In the genomic region with DNA sequence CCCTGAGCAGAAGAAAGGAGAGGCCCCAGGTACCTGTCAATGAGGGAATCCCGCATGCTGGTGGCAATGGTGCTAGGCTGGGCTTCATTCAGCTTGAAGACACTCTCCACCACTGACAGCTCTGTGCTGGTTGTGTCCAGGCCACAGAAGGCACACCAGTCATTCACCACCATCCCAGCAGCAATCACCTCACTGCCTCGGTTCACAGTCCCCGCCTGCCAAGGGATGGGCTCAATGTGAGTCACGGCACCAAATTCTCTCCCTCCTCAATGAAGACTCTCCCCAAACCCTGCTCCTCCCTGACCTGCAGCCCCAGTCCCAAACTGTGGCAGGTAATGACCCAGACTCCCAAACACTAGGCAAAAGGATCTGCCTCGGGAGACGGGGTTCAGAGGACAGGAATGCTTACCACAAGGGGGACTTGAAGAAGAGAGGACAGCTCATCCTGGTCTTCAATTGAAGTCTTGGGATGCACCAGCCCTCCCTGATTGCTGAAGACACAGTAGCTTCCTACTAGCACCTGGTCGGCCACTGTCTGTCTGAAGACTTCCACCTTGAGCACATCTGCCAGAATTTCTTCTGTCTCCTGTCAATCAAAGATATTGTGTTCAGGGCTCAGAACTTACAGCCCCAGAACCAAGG, we compare ENCODE assay signal across 16 cellular contexts. TPM values are rescaled to one million over a fixed set of nuclear protein-coding genes. Genes with fewer than 3 reads are reported as not detected.
DNase-seq lines count a peak whose midpoint lies in the region; ATAC-seq and TF ChIP-seq lines count a peak whose summit lies in the region.
"Had no signal": no experiment of that assay in that cellular context is flagged by ENCODE, and none has a peak within 500 bp of the region (broad histone marks: within the 10 kb centered on the region; RNA-seq: fewer than 3 reads in every experiment).

No MANE protein-coding gene starts in this region.

- no peaks in the 10 kb centered on the region for H3K9me3 Mint-ChIP-seq in MCF 10A (ENCODE audit: unreplicated experiment)
- no peaks in the 10 kb centered on the region for H3K9me3 Mint-ChIP-seq in activated T-helper 1 cell treated with anti-CD3 and anti-CD28 coated beads, Interleukin-12 subunit alpha, Interleukin-12 subunit beta, Interleukin-2, Interleukin-4 antibody, amounts not matched to agents 30 ng/mL and 10 ng/mL and 1 ng/mL, durations not matched to agents 14 hours and 24 hours and 36 hours
- H3K9me3 Mint-ChIP-seq: H9 had no signal

- ATAC-seq in foreskin keratinocyte (peak; percentile 44), GM21529 (IDR thresholded peaks at IDR 0.05; ENCODE audit: unreplicated experiment) (no peak)

- intact Hi-C loops in MCF 10A (cut with micrococcal nuclease), result no loop called here
- intact Hi-C loops in breast epithelium (cut with DNase I; ENCODE audit: low total_unique reads), result loop anchor here (10.0 kb wide), 1 partner anchor 135 kb away; a partner anchor contains a TSS
- intact Hi-C loops in activated T-helper 1 cell treated with anti-CD3 and anti-CD28 coated beads, Interleukin-12 subunit alpha, Interleukin-12 subunit beta, Interleukin-2, Interleukin-4 antibody, amounts not matched to agents 30 ng/mL and 10 ng/mL and 1 ng/mL, durations not matched to agents 14 hours and 24 hours and 36 hours (cut with micrococcal nuclease), result loop anchor here (5.0 to 10.0 kb wide), 5 partner anchors 263 to 673 kb away; a partner anchor contains a TSS
- intact Hi-C loops in stomach (cut with DNase I; ENCODE audit: low total_unique reads), result no loop called here

- WGBS in stomach, 5 donors, result 78 to 91% (median 82%) methylated on average over 7 of the region's 7 CpGs

- no peak for TF ChIP-seq POLR2A in breast epithelium (IDR thresholded peaks at IDR 0.05)
- TF ChIP-seq POLR2A in stomach (IDR thresholded peaks at IDR 0.05), result no peak

- H3K27me3 ChIP-seq in breast epithelium (no peaks in the 10 kb centered on the region), foreskin keratinocyte (no peaks in the 10 kb centered on the region), stomach (no peaks in the 10 kb centered on the region)

- TF ChIP-seq CTCF in MCF 10A (IDR thresholded peaks at IDR 0.05; ENCODE audit: unreplicated experiment) (no peak), breast epithelium (IDR thresholded peaks at IDR 0.05) (no peak), foreskin keratinocyte (conservative IDR thresholded peaks at IDR 0.05) (no peak), stomach (IDR thresholded peaks at IDR 0.05) (no peak)

- no peaks in the 10 kb centered on the region for H3K27me3 Mint-ChIP-seq in MCF 10A (ENCODE audit: insufficient read depth, unreplicated experiment)
- H3K27me3 Mint-ChIP-seq in activated T-helper 1 cell treated with anti-CD3 and anti-CD28 coated beads, Interleukin-12 subunit alpha, Interleukin-12 subunit beta, Interleukin-2, Interleukin-4 antibody, amounts not matched to agents 30 ng/mL and 10 ng/mL and 1 ng/mL, durations not matched to agents 14 hours and 24 hours and 36 hours (ENCODE audit: insufficient read depth), result no peaks in the 10 kb centered on the region

- H3K27ac Mint-ChIP-seq in MCF 10A (ENCODE audit: low read depth, unreplicated experiment), result peak overlapping the region; percentile 87
- H3K27ac Mint-ChIP-seq in activated T-helper 1 cell treated with anti-CD3 and anti-CD28 coated beads, Interleukin-12 subunit alpha, Interleukin-12 subunit beta, Interleukin-2, Interleukin-4 antibody, amounts not matched to agents 30 ng/mL and 10 ng/mL and 1 ng/mL, durations not matched to agents 14 hours and 24 hours and 36 hours, result peak overlapping the region; percentile 62

- H3K4me1 ChIP-seq in breast epithelium, result peaks cover 6 to 9% of the 10 kb centered on the region in 2 donors
- H3K4me1 ChIP-seq in foreskin keratinocyte, result peaks cover 39% of the 10 kb centered on the region
- peaks cover 29 to 77% (median 69%) of the 10 kb centered on the region in 4 donors for H3K4me1 ChIP-seq in stomach

- H3K36me3 ChIP-seq in breast epithelium, result peaks cover 8% of the 10 kb centered on the region
- H3K36me3 ChIP-seq in stomach, result peaks cover 21 to 67% (median 56%) of the 10 kb centered on the region in 4 donors
- H3K36me3 ChIP-seq: prostate gland had no signal

- CTCF ChIA-PET in MCF 10A (lab: Yijun Ruan, JAX), result interaction anchor here (0.5 to 3.5 kb wide), 11 partner anchors 11 to 740 kb away, joined by 3 to 22 read pairs (median 4); a partner anchor contains a TSS

- H3K36me3 Mint-ChIP-seq in MCF 10A (ENCODE audit: insufficient read depth, unreplicated experiment), result peaks cover 64% of the 10 kb centered on the region
- peaks cover 40% of the 10 kb centered on the region for H3K36me3 Mint-ChIP-seq in activated T-helper 1 cell treated with anti-CD3 and anti-CD28 coated beads, Interleukin-12 subunit alpha, Interleukin-12 subunit beta, Interleukin-2, Interleukin-4 antibody, amounts not matched to agents 30 ng/mL and 10 ng/mL and 1 ng/mL, durations not matched to agents 14 hours and 24 hours and 36 hours (ENCODE audit: low read depth)

- H3K4me1 Mint-ChIP-seq in MCF 10A (ENCODE audit: insufficient read depth, unreplicated experiment), result peaks cover 27% of the 10 kb centered on the region
- peaks cover 29% of the 10 kb centered on the region for H3K4me1 Mint-ChIP-seq in activated T-helper 1 cell treated with anti-CD3 and anti-CD28 coated beads, Interleukin-12 subunit alpha, Interleukin-12 subunit beta, Interleukin-2, Interleukin-4 antibody, amounts not matched to agents 30 ng/mL and 10 ng/mL and 1 ng/mL, durations not matched to agents 14 hours and 24 hours and 36 hours (ENCODE audit: low read depth)

- no TSS peak for BruUV-seq in MCF 10A (replicated peaks; lab: Mats Ljungman, UMichigan)

- peak overlapping the region in 1 of 2 donors; percentile 98 for H3K27ac ChIP-seq in breast epithelium
- peak overlapping the region; percentile 30 for H3K27ac ChIP-seq in foreskin keratinocyte
- H3K27ac ChIP-seq in stomach, result peak overlapping the region; percentile 96 to 99 (median 99)

- H3K4me3 Mint-ChIP-seq in MCF 10A (ENCODE audit: unreplicated experiment), result no peak overlapping the region
- no peak overlapping the region for H3K4me3 Mint-ChIP-seq in activated T-helper 1 cell treated with anti-CD3 and anti-CD28 coated beads, Interleukin-12 subunit alpha, Interleukin-12 subunit beta, Interleukin-2, Interleukin-4 antibody, amounts not matched to agents 30 ng/mL and 10 ng/mL and 1 ng/mL, durations not matched to agents 14 hours and 24 hours and 36 hours

- H3K9me3 ChIP-seq in breast epithelium (no peaks in the 10 kb centered on the region), stomach (no peaks in the 10 kb centered on the region)
- H3K9me3 ChIP-seq: prostate gland had no signal

- TF ChIP-seq EP300 in stomach (IDR thresholded peaks at IDR 0.05), result no peak

- H3K4me3 ChIP-seq in breast epithelium (no peak overlapping the region), stomach (no peak overlapping the region)
- H3K4me3 ChIP-seq: lung, prostate gland had no signal

- POLR2A ChIA-PET in MCF 10A (lab: Yijun Ruan, JAX), result interaction anchor here (0.6 to 7.3 kb wide), 9 partner anchors 10 to 463 kb away, joined by 3 to 92 read pairs (median 3); a partner anchor contains a TSS

- DNase-seq in MCF 10A (ENCODE audit: unreplicated experiment), result no peak
- DNase-seq in breast epithelium (ENCODE audit: low spot score in 2 of 2), result no peak
- no peak for DNase-seq in activated T-helper 1 cell treated with anti-CD3 and anti-CD28 coated beads, Interleukin-12 subunit alpha, Interleukin-12 subunit beta, Interleukin-2, Interleukin-4 antibody, amounts not matched to agents 30 ng/mL and 10 ng/mL and 1 ng/mL, durations not matched to agents 14 hours and 24 hours and 36 hours (ENCODE audit: low spot score)
- peak in 1 of 2 donors; percentile 53 for DNase-seq in foreskin keratinocyte
- no peak for DNase-seq in stomach
- no peak for DNase-seq in amniotic stem cell (lab: John Stamatoyannopoulos, UW)
- DNase-seq in cerebellar cortex (ENCODE audit: low spot score), result no peak
- DNase-seq: activated T-cell treated with anti-CD3 and anti-CD28 coated beads, Interleukin-2, amount 50 U/mL, for 48 hours; AML-193; H9; NCI-H1105 treated with DMSO at 0.1 percent for 48 hours; stimulated activated CD4-positive, alpha-beta T cell treated with anti-CD3 and anti-CD28 coated beads, Interleukin-1b, Interleukin-23, amount 100 ng/mL, for 48 hours had no signal

RNA-seq across cellular contexts. Expression of a gene that starts 1.7 kb away (rescaled TPM):
- total RNA-seq in MCF 10A (2022) (43.2 and 52.2 TPM in 2 replicates), breast epithelium (10 to 100 TPM; 17.4 to 34.1 (median 32.9) TPM), foreskin keratinocyte (31.6 and 48.2 TPM in 2 replicates), stomach (10 to 100 TPM; 16.2 to 70.7 (median 37.9) TPM)
- total RNA-seq in activated T-helper 1 cell treated with anti-CD3 and anti-CD28 coated beads, Interleukin-12 subunit alpha, Interleukin-12 subunit beta, Interleukin-2, Interleukin-4 antibody, amounts not matched to agents 30 ng/mL and 10 ng/mL and 1 ng/mL, durations not matched to agents 14 hours and 24 hours and 36 hours, result 25.0 and 27.0 TPM in 2 replicates
- polyA plus RNA-seq in foreskin keratinocyte (85.2 and 112 TPM in 2 replicates), stomach (10 to 100 TPM; 27.3 to 82.4 (median 58.3) TPM)

RNA-seq across cellular contexts. Expression of a gene that starts 4.9 kb away (rescaled TPM):
- total RNA-seq in MCF 10A (2022) (322 and 354 TPM in 2 replicates), breast epithelium (10 to 100 TPM; 81.9 to 98.6 (median 88.0) TPM), foreskin keratinocyte (388 and 438 TPM in 2 replicates), stomach (10 to 100 TPM; 16.3 to 99.5 (median 88.9) TPM)
- 232 TPM in 2 replicates for total RNA-seq in activated T-helper 1 cell treated with anti-CD3 and anti-CD28 coated beads, Interleukin-12 subunit alpha, Interleukin-12 subunit beta, Interleukin-2, Interleukin-4 antibody, amounts not matched to agents 30 ng/mL and 10 ng/mL and 1 ng/mL, durations not matched to agents 14 hours and 24 hours and 36 hours
- polyA plus RNA-seq in foreskin keratinocyte (487 and 547 TPM in 2 replicates), stomach (100 to 1,000 TPM; 123 to 163 (median 163) TPM)

RNA-seq across cellular contexts. Expression of a gene that starts 12.6 kb away (rescaled TPM):
- not detected in 2 replicates for total RNA-seq in MCF 10A (2022)
- total RNA-seq in breast epithelium, result under 1 TPM in 1 of 3 donors, not detected in 2; 0.15 TPM
- not detected in 2 replicates for total RNA-seq in activated T-helper 1 cell treated with anti-CD3 and anti-CD28 coated beads, Interleukin-12 subunit alpha, Interleukin-12 subunit beta, Interleukin-2, Interleukin-4 antibody, amounts not matched to agents 30 ng/mL and 10 ng/mL and 1 ng/mL, durations not matched to agents 14 hours and 24 hours and 36 hours
- total RNA-seq in foreskin keratinocyte, result 2.6 and 3.0 TPM in 2 replicates
- polyA plus RNA-seq in foreskin keratinocyte, result 2.3 and 3.1 TPM in 2 replicates
- total RNA-seq in stomach, result not detected
- polyA plus RNA-seq in stomach, result 1 to 10 TPM in 1 of 3 donors, not detected in 2; 6.5 TPM
- total RNA-seq: cerebellum, H9, lung had no signal
- polyA plus RNA-seq: lung had no signal

RNA-seq across cellular contexts. Expression of a gene that starts 53.2 kb away (rescaled TPM):
- total RNA-seq in MCF 10A (2022) (0.10 TPM in 1 of 2 replicates, not detected in the other), breast epithelium (1 to 10 TPM in 1 of 3 donors, under 1 TPM in 2; 0.80 to 2.5 (median 0.98) TPM), foreskin keratinocyte (0.03 and 0.04 TPM in 2 replicates), stomach (1 to 10 TPM in 3 of 5 donors, not detected in 2; 1.5 to 6.2 (median 2.7) TPM)
- 0.05 TPM in 1 of 2 replicates, not detected in the other for total RNA-seq in activated T-helper 1 cell treated with anti-CD3 and anti-CD28 coated beads, Interleukin-12 subunit alpha, Interleukin-12 subunit beta, Interleukin-2, Interleukin-4 antibody, amounts not matched to agents 30 ng/mL and 10 ng/mL and 1 ng/mL, durations not matched to agents 14 hours and 24 hours and 36 hours
- polyA plus RNA-seq in foreskin keratinocyte (0.03 TPM in 2 replicates), stomach (1 to 10 TPM in 1 of 3 donors, under 1 TPM in 2; 0.15 to 1.7 (median 0.20) TPM)

Comparison
In these comparisons a context has a peak if more than half of its experiments do, and no peak if none do; other contexts are left out.
1. intact Hi-C loops: an anchor here in breast epithelium (10.0 kb wide) and activated T-helper 1 cell treated with anti-CD3 and anti-CD28 coated beads, Interleukin-12 subunit alpha, Interleukin-12 subunit beta, Interleukin-2, Interleukin-4 antibody, amounts not matched to agents 30 ng/mL and 10 ng/mL and 1 ng/mL, durations not matched to agents 14 hours and 24 hours and 36 hours (5.0 to 10.0 kb wide); none called in MCF 10A and stomach.